In genomic region chr6:122839477-122839876, GRCh38 we compare ENCODE assay signal across 8 cellular contexts. TPM values are rescaled to one million over a fixed set of nuclear protein-coding genes. Genes with fewer than 3 reads are reported as not detected.
DNase-seq lines count a peak whose midpoint lies in the region; ATAC-seq and TF ChIP-seq lines count a peak whose summit lies in the region.

No MANE protein-coding gene starts in this region.

- no peak overlapping the region for H3K9ac ChIP-seq in NT2/D1 (ENCODE audit: insufficient read length, low read depth)

- peak; percentile 72 for ATAC-seq in GM19468 (IDR thresholded peaks at IDR 0.05; ENCODE audit: extremely low read depth, unreplicated experiment)

- H3K9me3 ChIP-seq in DOHH2 (ENCODE audit: control insufficient read depth, insufficient read depth, low read length) = no peaks in the 10 kb centered on the region
- H3K9me3 ChIP-seq in NT2/D1 (ENCODE audit: insufficient read depth, low read length) = no peaks in the 10 kb centered on the region
- H3K9me3 ChIP-seq in uterus = no peaks in the 10 kb centered on the region

- H3K79me2 ChIP-seq in DOHH2 (ENCODE audit: control insufficient read depth, low read length) = no peaks in the 10 kb centered on the region

- TF ChIP-seq POLR2A in uterus (IDR thresholded peaks at IDR 0.05) = no peak

- no peaks in the 10 kb centered on the region for H4K20me1 ChIP-seq in DOHH2 (ENCODE audit: control insufficient read depth, insufficient read depth, low read depth, low read length)

- H3K9me2 ChIP-seq in DOHH2 (replicated peaks; ENCODE audit: control insufficient read depth, low read length) = no peaks in the 10 kb centered on the region

- H3F3A ChIP-seq in DOHH2 (ENCODE audit: control insufficient read depth, insufficient read depth) = no peaks in the 10 kb centered on the region

- DNase-seq in HL-60 (ENCODE audit: low read depth in 1 of 2, low spot score in 1 of 2) (peak; percentile 8 to 49), NT2/D1 (ENCODE audit: low read depth, low spot score) (peak; percentile 39), fibroblast of pulmonary artery (ENCODE audit: low read depth) (peak; percentile 70), nucleus accumbens (lab: John Stamatoyannopoulos, UW) (peak in 40 of 56 donors; percentile 2 to 75 (median 22)), uterus (peak; percentile 44 to 56)
- DNase-seq in activated CD8-positive, alpha-beta memory T cell treated with anti-CD3 and anti-CD28 coated beads, Interleukin-2, amount 50 U/mL, for 4 hours = peak; percentile 30

- H3K27me3 ChIP-seq in DOHH2 (ENCODE audit: control insufficient read depth, low read length) (no peaks in the 10 kb centered on the region), HL-60 (ENCODE audit: insufficient read depth, poor library complexity, severe bottlenecking) (no peaks in the 10 kb centered on the region), NT2/D1 (ENCODE audit: insufficient read depth, insufficient read length) (no peaks in the 10 kb centered on the region), uterus (no peaks in the 10 kb centered on the region)

- no peaks in the 10 kb centered on the region for H3K4me1 ChIP-seq in DOHH2 (ENCODE audit: control insufficient read depth, low read length)
- H3K4me1 ChIP-seq in NT2/D1 (ENCODE audit: insufficient read depth, insufficient read length) = no peaks in the 10 kb centered on the region
- H3K4me1 ChIP-seq in uterus = no peaks in the 10 kb centered on the region

- peak; percentile 63 for TF ChIP-seq CTCF in DOHH2 (IDR thresholded peaks at IDR 0.05; ENCODE audit: low read depth, low read length, poor library complexity, severe bottlenecking)
- TF ChIP-seq CTCF in HL-60 (IDR thresholded peaks at IDR 0.05; ENCODE audit: insufficient read depth, low read length) = peak; percentile 25
- TF ChIP-seq CTCF in fibroblast of pulmonary artery (IDR thresholded peaks at IDR 0.05; ENCODE audit: low read length, missing control alignments) = peak; percentile 64
- peak; percentile 63 to 72 (median 70) for TF ChIP-seq CTCF in uterus (IDR thresholded peaks at IDR 0.05)

- H3K36me3 ChIP-seq in DOHH2 (ENCODE audit: control insufficient read depth, low read length) = no peaks in the 10 kb centered on the region
- no peaks in the 10 kb centered on the region for H3K36me3 ChIP-seq in NT2/D1 (ENCODE audit: insufficient read depth, insufficient read length, low read length)
- no peaks in the 10 kb centered on the region for H3K36me3 ChIP-seq in uterus

- intact Hi-C loops in uterus (cut with DNase I; ENCODE audit: low total_unique reads) = no loop called here

- H3K4me3 ChIP-seq in DOHH2 (ENCODE audit: low read length) (no peak overlapping the region), HL-60 (replicated peaks; ENCODE audit: insufficient read depth, low read length) (no peak overlapping the region), NT2/D1 (ENCODE audit: insufficient read length, low read depth) (no peak overlapping the region), fibroblast of pulmonary artery (replicated peaks; ENCODE audit: low read depth, low read length) (no peak overlapping the region), uterus (no peak overlapping the region)

- no peak overlapping the region for H3K4me2 ChIP-seq in DOHH2 (ENCODE audit: low read length)

- H3K27ac ChIP-seq in DOHH2 (ENCODE audit: low read depth, low read length) = no peak overlapping the region
- H3K27ac ChIP-seq in HL-60 (replicated peaks) = no peak overlapping the region
- no peak overlapping the region for H3K27ac ChIP-seq in uterus

RNA-seq across cellular contexts. Expression of gene SMPDL3A, which starts 50.4 kb away (rescaled TPM):
- total RNA-seq in uterus = 10 to 100 TPM in 2 of 4 donors, 1 to 10 TPM in 2; 4.1 to 18.7 (median 13.3) TPM

RNA-seq across cellular contexts. Expression of gene FABP7, which starts 60.0 kb away (rescaled TPM):
- under 1 TPM in 1 of 4 donors, not detected in 3; 0.76 TPM for total RNA-seq in uterus
